ENCODE assay signal across 6 cellular contexts in genomic region chr2:6147215-6147614, GRCh38.
A peak's percentile ranks its signal among the peaks of the same experiment; 100 is the strongest.
DNase-seq lines count a peak whose midpoint lies in the region; FAIRE-seq and TF ChIP-seq lines count a peak whose summit lies in the region.
"Not testable (repeated sequence)": the region's sequence is repeated elsewhere in the genome, so short reads cannot be mapped to it uniquely, and the experiment has no call there.

No MANE protein-coding gene starts in this region.

- H3K4ac ChIP-seq in H1 (replicated peaks; ENCODE audit: insufficient read length, low read depth, low read length) = not testable (repeated sequence)

- not testable (repeated sequence) for H3K27ac ChIP-seq in astrocyte (ENCODE audit: low read depth, low read length); H1 (ENCODE audit: low read depth, low read length)

- not testable (repeated sequence) for DNase-seq in D721Med (ENCODE audit: insufficient read length, low spot score); GM12892 (ENCODE audit: insufficient read length); HTR-8/SVneo (ENCODE audit: insufficient read length, low spot score); astrocyte (ENCODE audit: low read depth); H1 (ENCODE audit: low read depth in 1 of 2, low spot score in 2 of 2); urothelium cell line (ENCODE audit: low spot score)

- H2BK5ac ChIP-seq in H1 (ENCODE audit: low read depth, low read length) = 0 out of 2 replicates have a peak overlapping the region, but pooled peaks have one; percentile 28

- not testable (repeated sequence) for H3K27me3 Mint-ChIP-seq in astrocyte (ENCODE audit: low read depth, unreplicated experiment)

- H2BK20ac ChIP-seq in H1 (ENCODE audit: low read length) = not testable (repeated sequence)

- H2BK120ac ChIP-seq in H1 (replicated peaks; ENCODE audit: low read depth, low read length) = not testable (repeated sequence)

- POLR2A ChIA-PET in H1 (lab: Charles Lee; ENCODE audit: partially characterized antibody) = not testable (repeated sequence)

- not testable (repeated sequence) for H3K14ac ChIP-seq in H1 (ENCODE audit: insufficient read length)

- H3K4me3 ChIP-seq in astrocyte (ENCODE audit: insufficient read depth, low read depth, low read length); H1 (ENCODE audit: extremely low read depth in 1 of 4, insufficient read depth in 2 of 4, low read depth in 3 of 4, low read length in 4 of 4): not testable (repeated sequence)

- H3K23ac ChIP-seq in H1 (ENCODE audit: insufficient read length) = not testable (repeated sequence)

- not testable (repeated sequence) for H2AFZ ChIP-seq in astrocyte (ENCODE audit: low read depth, low read length); H1 (ENCODE audit: low read length)

- H4K20me1 ChIP-seq in astrocyte (ENCODE audit: insufficient read depth, low read length); H1 (replicated peaks in 1 of 2; ENCODE audit: control insufficient read depth in 1 of 2, insufficient read depth in 2 of 2, low read length in 2 of 2): not testable (repeated sequence)

- not testable (repeated sequence) for H3K4me1 Mint-ChIP-seq in astrocyte (ENCODE audit: low read depth, unreplicated experiment)

- not testable (repeated sequence) for H3K36me3 ChIP-seq in astrocyte (ENCODE audit: insufficient read depth, low read length); H1 (ENCODE audit: control insufficient read depth in 2 of 4, insufficient read depth in 4 of 4, low read length in 3 of 4)

- H3K27ac Mint-ChIP-seq in astrocyte (ENCODE audit: unreplicated experiment) = not testable (repeated sequence)

- TF ChIP-seq RAD21 in H1 (IDR thresholded peaks at IDR 0.05 in 1 of 2, conservative IDR thresholded peaks at IDR 0.05 in 1 of 2; ENCODE audit: low read depth in 2 of 2, low read length in 2 of 2) = not testable (repeated sequence)

- TF ChIP-seq POLR2A in GM12892 (IDR thresholded peaks at IDR 0.05; ENCODE audit: low read depth, low read length); H1 (IDR thresholded peaks at IDR 0.05; ENCODE audit: control extremely low read depth in 1 of 2, low read depth in 2 of 2, low read length in 2 of 2): not testable (repeated sequence)

- not testable (repeated sequence) for H3K79me1 ChIP-seq in H1 (ENCODE audit: low read depth, low read length)

- not testable (repeated sequence) for H3K9me3 Mint-ChIP-seq in astrocyte (ENCODE audit: unreplicated experiment)

- H2BK12ac ChIP-seq in H1 (ENCODE audit: low read depth, low read length) = not testable (repeated sequence)

- not testable (repeated sequence) for H4K8ac ChIP-seq in H1 (ENCODE audit: extremely low read depth, insufficient read depth, low read length)

- H3K18ac ChIP-seq in H1 (ENCODE audit: extremely low read depth, low read length) = not testable (repeated sequence)

- not testable (repeated sequence) for TF ChIP-seq EP300 in H1 (IDR thresholded peaks at IDR 0.05; ENCODE audit: borderline replicate concordance in 1 of 2, low read depth in 2 of 2, low read length in 2 of 2)

- H3K4me1 ChIP-seq in astrocyte (ENCODE audit: insufficient read depth, low read length); H1 (replicated peaks in 1 of 4; ENCODE audit: control insufficient read depth in 3 of 4, insufficient read depth in 4 of 4, low read length in 3 of 4): not testable (repeated sequence)

- H2AK5ac ChIP-seq in H1 (ENCODE audit: low read depth, low read length) = 0 out of 2 replicates have a peak overlapping the region, but pooled peaks have one; percentile 39

- not testable (repeated sequence) for H2BK15ac ChIP-seq in H1 (ENCODE audit: low read length)

- not testable (repeated sequence) for H3K27me3 ChIP-seq in astrocyte (ENCODE audit: insufficient read depth, low read length); H1 (replicated peaks in 1 of 4; ENCODE audit: control insufficient read depth in 3 of 4, extremely low read depth in 1 of 4, insufficient read depth in 3 of 4, low read length in 3 of 4)

- H3K4me3 Mint-ChIP-seq in astrocyte (ENCODE audit: unreplicated experiment) = not testable (repeated sequence)

- not testable (repeated sequence) for H3K56ac ChIP-seq in H1 (replicated peaks; ENCODE audit: insufficient read length, low read depth, low read length)

- FAIRE-seq in D721Med (lab: Jason Lieb, UNC) (peak; percentile 25), GM12892 (lab: Jason Lieb, UNC) (peak; percentile 76), HTR-8/SVneo (lab: Jason Lieb, UNC) (peak; percentile 96), astrocyte (lab: Jason Lieb, UNC) (peak; percentile 81), urothelium cell line (lab: Jason Lieb, UNC) (peak; percentile 97)
- FAIRE-seq in H1 (lab: Jason Lieb, UNC) = not testable (repeated sequence)

- 93% methylated on average over 1 of the region's 1 CpG; no CpG with 5 or more reads in 1 of the 2 experiments for WGBS in H1 (ENCODE audit: extremely low coverage in 1 of 2, insufficient coverage in 1 of 2, insufficient read length in 1 of 2, insufficient replicate concordance in 2 of 2, low coverage in 1 of 2, low lambda C conversion rate in 2 of 2, missing lambda C conversion rate in 1 of 2), 2 experiments

- not testable (repeated sequence) for H3K79me2 ChIP-seq in astrocyte (ENCODE audit: insufficient read depth, low read length); H1 (ENCODE audit: control insufficient read depth in 1 of 2, insufficient read depth in 2 of 2, low read length in 2 of 2)

- not testable (repeated sequence) for H4K91ac ChIP-seq in H1 (replicated peaks; ENCODE audit: insufficient read length, low read length)

- CTCF ChIA-PET in H1 (lab: Charles Lee; ENCODE audit: partially characterized antibody) = not testable (repeated sequence)

- H3K9me3 ChIP-seq in astrocyte (ENCODE audit: insufficient read depth, low read depth, low read length); H1 (ENCODE audit: insufficient read depth in 2 of 2, low read depth in 1 of 2, low read length in 1 of 2): not testable (repeated sequence)

- H3K23me2 ChIP-seq in H1 (ENCODE audit: low read depth, low read length) = not testable (repeated sequence)

- not testable (repeated sequence) for H3K36me3 Mint-ChIP-seq in astrocyte (ENCODE audit: low read depth, unreplicated experiment)

- not testable (repeated sequence) for H3K9ac ChIP-seq in astrocyte (ENCODE audit: low read length); H1 (replicated peaks in 1 of 4; ENCODE audit: extremely low read depth in 1 of 4, low read depth in 3 of 4, low read length in 3 of 4)

- not testable (repeated sequence) for H4K5ac ChIP-seq in H1 (ENCODE audit: insufficient read length, low read depth, low read length)

- not testable (repeated sequence) for TF ChIP-seq CTCF in D721Med (IDR thresholded peaks at IDR 0.05; ENCODE audit: insufficient read depth, missing control alignments); astrocyte (IDR thresholded peaks at IDR 0.05; ENCODE audit: insufficient read depth, low read depth, low read length); H1 (IDR thresholded peaks at IDR 0.05; ENCODE audit: control extremely low read depth in 1 of 3, insufficient read depth in 1 of 3, low read depth in 1 of 3, low read length in 3 of 3)

- H3K4me2 ChIP-seq in astrocyte (ENCODE audit: low read length); H1 (ENCODE audit: insufficient read depth in 1 of 2, low read depth in 2 of 2, low read length in 2 of 2): not testable (repeated sequence)
